In genomic region chr10:88045116-88045515, GRCh38 we compare ENCODE assay signal across 22 cellular contexts.
DNase-seq lines count a peak whose midpoint lies in the region; ATAC-seq and TF ChIP-seq lines count a peak whose summit lies in the region.
"Had no signal": no experiment of that assay in that cellular context is flagged by ENCODE, and none has a peak within 500 bp of the region (broad histone marks: within the 10 kb centered on the region; RNA-seq: fewer than 3 reads in every experiment).

No MANE protein-coding gene starts in this region.

- H3K9me3 ChIP-seq in IMR-90 (ENCODE audit: control insufficient read depth, insufficient read depth, low read length) (no peaks in the 10 kb centered on the region), neuronal stem cell (replicated peaks in 1 of 2; ENCODE audit: control insufficient read depth in 2 of 2, insufficient read depth in 1 of 2, low read depth in 1 of 2, low read length in 2 of 2) (no peaks in the 10 kb centered on the region), thoracic aorta (no peaks in the 10 kb centered on the region), suprapubic skin (no peaks in the 10 kb centered on the region)
- H3K9me3 ChIP-seq: gastroesophageal sphincter had no signal

- H4K20me1 ChIP-seq in IMR-90 (ENCODE audit: insufficient read depth, low read length) = no peaks in the 10 kb centered on the region

- H3K4me1 ChIP-seq in IMR-90 (ENCODE audit: control insufficient read depth, insufficient read depth, low read length) (peaks cover 14% of the 10 kb centered on the region), neuronal stem cell (ENCODE audit: control insufficient read depth in 2 of 2, insufficient read depth in 1 of 2, low read depth in 1 of 2, low read length in 2 of 2) (no peaks in the 10 kb centered on the region), thoracic aorta (ENCODE audit: control insufficient read depth in 1 of 2, low read depth in 2 of 2) (peaks cover 32 to 76% of the 10 kb centered on the region in 2 donors), foreskin keratinocyte (no peaks in the 10 kb centered on the region), suprapubic skin (peaks cover 32% of the 10 kb centered on the region)

- no peak overlapping the region for H3K4me3 ChIP-seq in IMR-90 (ENCODE audit: insufficient read depth, low read depth, low read length)
- H3K4me3 ChIP-seq in neuronal stem cell (ENCODE audit: low read length in 2 of 2) = no peak overlapping the region
- H3K4me3 ChIP-seq in thoracic aorta = no peak overlapping the region
- H3K4me3 ChIP-seq in suprapubic skin = no peak overlapping the region
- H3K4me3 ChIP-seq: gastroesophageal sphincter had no signal

- DNase-seq in IMR-90 (peak; percentile 61), chondrocyte (ENCODE audit: low spot score) (no peak), neuronal stem cell (ENCODE audit: low spot score) (no peak), thoracic aorta (ENCODE audit: low spot score) (no peak), foreskin keratinocyte (no peak), NCI-H526 (lab: John Stamatoyannopoulos, UW) (no peak), suprapubic skin (ENCODE audit: low spot score in 2 of 2) (no peak), hippocampal formation (lab: John Stamatoyannopoulos, UW) (no peak)
- DNase-seq: activated CD4-positive, alpha-beta memory T cell treated with anti-CD3 and anti-CD28 coated beads, Interleukin-2, amount 10 ng/mL, durations not matched to agents 7 days and 5 days; activated CD4-positive, CD25-positive, alpha-beta regulatory T cell; activated gamma-delta T cell; activated T-cell treated with anti-CD3 and anti-CD28 coated beads for 4 hours; CD4-positive, alpha-beta memory T cell; DMS 273 treated with DMSO at 0.1 percent for 48 hours; effector CD4-positive, alpha-beta T cell; erythroblast; H7; kidney glomerular epithelial cell; NCI-H748 treated with DMSO at 0.1 percent for 48 hours; stimulated activated CD8-positive, alpha-beta memory T cell treated with anti-CD3 and anti-CD28 coated beads, Interleukin-4, amount 100 ng/mL, for 48 hours; SW 1271 had no signal

- no peak overlapping the region for H3K4me3 Mint-ChIP-seq in chondrocyte (ENCODE audit: unreplicated experiment)
- H3K4me3 Mint-ChIP-seq: activated CD4-positive, alpha-beta memory T cell treated with anti-CD3 and anti-CD28 coated beads, Interleukin-2, amount 10 ng/mL, durations not matched to agents 7 days and 5 days; CD4-positive, alpha-beta memory T cell had no signal

- 0 out of 2 replicates have a peak overlapping the region, but pooled peaks have one; percentile 33 for H3K14ac ChIP-seq in IMR-90 (replicated peaks; ENCODE audit: low read depth, low read length)
- peak overlapping the region; percentile 66 for H3K14ac ChIP-seq in neuronal stem cell (ENCODE audit: low read length)

- H3K23ac ChIP-seq in IMR-90 (ENCODE audit: low read depth, low read length) = no peak overlapping the region
- no peak overlapping the region for H3K23ac ChIP-seq in neuronal stem cell (ENCODE audit: low read depth, low read length, poor library complexity)

- CTCF ChIA-PET in IMR-90 (lab: Yijun Ruan, JAX) = interaction anchor here (1.0 kb wide), 1 partner anchor 9 kb away, joined by 3 read pairs; no protein-coding TSS in a partner anchor

- H2AK5ac ChIP-seq in IMR-90 (ENCODE audit: low read depth, low read length) = peak overlapping the region; percentile 56
- no peak overlapping the region for H2AK5ac ChIP-seq in neuronal stem cell (ENCODE audit: low read depth, low read length)

- in situ Hi-C loops in IMR-90 (cut with MboI; ENCODE audit: low sequenced_read_pairs) = no loop called here

- peaks cover 2% of the 10 kb centered on the region for H3K9me3 Mint-ChIP-seq in chondrocyte (ENCODE audit: low read depth)

- H2AK9ac ChIP-seq in IMR-90 (replicated peaks; ENCODE audit: low read depth, low read length, poor library complexity) = no peak overlapping the region

- no peaks in the 10 kb centered on the region for H3K27me3 Mint-ChIP-seq in chondrocyte (ENCODE audit: low read depth)
- H3K27me3 Mint-ChIP-seq: CD4-positive, alpha-beta memory T cell had no signal

- H3K27ac ChIP-seq in IMR-90 (ENCODE audit: insufficient read depth, low read length) (no peak overlapping the region), neuronal stem cell (replicated peaks; ENCODE audit: low read length) (no peak overlapping the region), thoracic aorta (peak overlapping the region; percentile 83 to 91), foreskin keratinocyte (no peak overlapping the region), suprapubic skin (no peak overlapping the region)

- H4K8ac ChIP-seq in IMR-90 (ENCODE audit: low read depth in 2 of 2, low read length in 2 of 2) (no peak overlapping the region), neuronal stem cell (ENCODE audit: low read depth, low read length) (no peak overlapping the region)

- TF ChIP-seq RAD21 in IMR-90 (IDR thresholded peaks at IDR 0.05; ENCODE audit: low read length) = no peak

- no peak overlapping the region for H4K5ac ChIP-seq in IMR-90 (ENCODE audit: low read depth, low read length)

- no peaks in the 10 kb centered on the region for H3K36me3 ChIP-seq in IMR-90 (ENCODE audit: control insufficient read depth, insufficient read depth, low read length)
- no peaks in the 10 kb centered on the region for H3K36me3 ChIP-seq in neuronal stem cell (replicated peaks in 1 of 2; ENCODE audit: control insufficient read depth in 2 of 2, insufficient read depth in 2 of 2, low read length in 2 of 2)
- H3K36me3 ChIP-seq in thoracic aorta = no peaks in the 10 kb centered on the region
- H3K36me3 ChIP-seq in suprapubic skin = no peaks in the 10 kb centered on the region
- H3K36me3 ChIP-seq: gastroesophageal sphincter had no signal

- no peak overlapping the region for H2BK5ac ChIP-seq in IMR-90 (ENCODE audit: low read depth, low read length, poor library complexity, severe bottlenecking)
- H2BK5ac ChIP-seq in neuronal stem cell (ENCODE audit: low read length) = no peak overlapping the region

- H2BK120ac ChIP-seq in IMR-90 (ENCODE audit: low read depth, low read length) (peak overlapping the region; percentile 47; the same call in 1 of the 2 replicates), neuronal stem cell (ENCODE audit: low read depth, low read length) (no peak overlapping the region)

- no peak overlapping the region for H2BK12ac ChIP-seq in neuronal stem cell (ENCODE audit: low read length)

- peak overlapping the region; percentile 55; the same call in 1 of the 2 replicates for H3K18ac ChIP-seq in IMR-90 (ENCODE audit: low read depth, low read length)
- no peak overlapping the region for H3K18ac ChIP-seq in neuronal stem cell (ENCODE audit: low read length)

- peaks cover 69% of the 10 kb centered on the region for H3K4me1 Mint-ChIP-seq in chondrocyte (ENCODE audit: low read depth)

- H3K27me3 ChIP-seq in IMR-90 (ENCODE audit: control insufficient read depth, insufficient read depth, low read length) = no peaks in the 10 kb centered on the region
- H3K27me3 ChIP-seq in neuronal stem cell (ENCODE audit: control insufficient read depth in 3 of 3, insufficient read depth in 3 of 3, low read depth in 1 of 3, low read length in 3 of 3) = no peaks in the 10 kb centered on the region
- H3K27me3 ChIP-seq in thoracic aorta (replicated peaks; ENCODE audit: insufficient read depth) = no peaks in the 10 kb centered on the region
- no peaks in the 10 kb centered on the region for H3K27me3 ChIP-seq in foreskin keratinocyte
- no peaks in the 10 kb centered on the region for H3K27me3 ChIP-seq in suprapubic skin
- H3K27me3 ChIP-seq: gastroesophageal sphincter had no signal

- ATAC-seq in IMR-90 (ENCODE audit: low read depth) (no peak), thoracic aorta (ENCODE audit: insufficient number of reproducible peaks, low FRiP score, low read depth) (no peak), foreskin keratinocyte (no peak)
- ATAC-seq: gastroesophageal sphincter had no signal

- H3K56ac ChIP-seq in IMR-90 (ENCODE audit: extremely low read depth, insufficient read depth, low read length) = no peak overlapping the region

- POLR2A ChIA-PET in IMR-90 (lab: Charles Lee; ENCODE audit: unreplicated experiment) = no interaction called here

- TF ChIP-seq CTCF in IMR-90 (conservative IDR thresholded peaks at IDR 0.05; ENCODE audit: low read depth, low read length) (no peak), chondrocyte (IDR thresholded peaks at IDR 0.05) (no peak), thoracic aorta (IDR thresholded peaks at IDR 0.05) (no peak), foreskin keratinocyte (conservative IDR thresholded peaks at IDR 0.05) (no peak), suprapubic skin (IDR thresholded peaks at IDR 0.05) (no peak)

- peaks cover 9% of the 10 kb centered on the region for H3K9me1 ChIP-seq in IMR-90 (ENCODE audit: insufficient read depth, low read length)

- dilution Hi-C loops in IMR-90 (cut with HindIII; ENCODE audit: low sequenced_read_pairs, unreplicated experiment) = no loop called here

- no peaks in the 10 kb centered on the region for H3K36me3 Mint-ChIP-seq in chondrocyte (ENCODE audit: low read depth)
- H3K36me3 Mint-ChIP-seq: CD4-positive, alpha-beta memory T cell had no signal

- no CpG with 5 or more reads among the region's 5 CpGs for WGBS in IMR-90 (ENCODE audit: extremely low coverage in 2 of 2, insufficient read length in 1 of 2), 2 experiments
- WGBS in neuronal stem cell (ENCODE audit: extremely low coverage in 2 of 2, insufficient read length in 2 of 2, insufficient replicate concordance in 1 of 2), 2 donors = no CpG with 5 or more reads among the region's 5 CpGs
- WGBS in suprapubic skin = 83% methylated on average over 5 of the region's 5 CpGs

- H3K79me1 ChIP-seq in IMR-90 (ENCODE audit: low read depth in 1 of 2, low read length in 2 of 2) = no peaks in the 10 kb centered on the region
- H3K79me1 ChIP-seq in neuronal stem cell (ENCODE audit: low read depth, low read length) = peaks cover 3% of the 10 kb centered on the region

- BruUV-seq in IMR-90 (replicated peaks; lab: Mats Ljungman, UMichigan) = no TSS peak

- H4K91ac ChIP-seq in IMR-90 (ENCODE audit: insufficient read depth, low read depth, low read length) (no peak overlapping the region), neuronal stem cell (ENCODE audit: low read depth, low read length, poor library complexity) (no peak overlapping the region)

- no peak overlapping the region for H2BK15ac ChIP-seq in IMR-90 (ENCODE audit: low read depth, low read length)
- H2BK15ac ChIP-seq in neuronal stem cell (ENCODE audit: low read length) = no peak overlapping the region

- H3K4me2 ChIP-seq in IMR-90 (ENCODE audit: low read depth, low read length) (no peak overlapping the region), neuronal stem cell (ENCODE audit: insufficient read depth, low read length, poor library complexity, severe bottlenecking) (no peak overlapping the region)

- peak overlapping the region; percentile 69 for H3K27ac Mint-ChIP-seq in chondrocyte (ENCODE audit: unreplicated experiment)
- H3K27ac Mint-ChIP-seq: activated CD4-positive, alpha-beta memory T cell treated with anti-CD3 and anti-CD28 coated beads, Interleukin-2, amount 10 ng/mL, durations not matched to agents 7 days and 5 days; CD4-positive, alpha-beta memory T cell had no signal

- intact Hi-C loops in IMR-90 (cut with micrococcal nuclease) = no loop called here

- no peak for TF ChIP-seq POLR2A in IMR-90 (IDR thresholded peaks at IDR 0.05; ENCODE audit: low read depth, low read length)
- no peak for TF ChIP-seq POLR2A in suprapubic skin (IDR thresholded peaks at IDR 0.05)

- H2BK20ac ChIP-seq in IMR-90 (ENCODE audit: low read depth, low read length) = no peak overlapping the region

- H3K4ac ChIP-seq in IMR-90 (ENCODE audit: low read depth, low read length) (no peak overlapping the region), neuronal stem cell (ENCODE audit: low read length) (no peak overlapping the region)

- no peak for TF ChIP-seq EP300 in suprapubic skin (IDR thresholded peaks at IDR 0.05)

- H3K9ac ChIP-seq in IMR-90 (ENCODE audit: low read depth, low read length) = no peak overlapping the region
- H3K9ac ChIP-seq in neuronal stem cell (ENCODE audit: low read depth, low read length, poor library complexity) = no peak overlapping the region

- H2AFZ ChIP-seq in IMR-90 (replicated peaks; ENCODE audit: low read length, poor library complexity) = peak overlapping the region; percentile 60
- H2AFZ ChIP-seq in neuronal stem cell (ENCODE audit: low read length) = no peak overlapping the region

Comparison
In these comparisons a context has a peak if more than half of its experiments do, and no peak if none do; other contexts are left out.
1. H3K27ac ChIP-seq: peak in thoracic aorta (2 of 2); none in IMR-90 (single experiment), neuronal stem cell (single experiment), foreskin keratinocyte (single experiment) and suprapubic skin (single experiment).